ENCODE assay signal across 21 cellular contexts in genomic region chr14:72741836-72742681, GRCh38.
DNase-seq lines count a peak whose midpoint lies in the region; ATAC-seq and TF ChIP-seq lines count a peak whose summit lies in the region.
"Had no signal": no experiment of that assay in that cellular context is flagged by ENCODE, and none has a peak within 500 bp of the region (broad histone marks: within the 10 kb centered on the region; RNA-seq: fewer than 3 reads in every experiment).

No MANE protein-coding gene starts in this region.

- DNase-seq in right atrium auricular region (ENCODE audit: low spot score) (peak; percentile 47), Right ventricle myocardium inferior (ENCODE audit: missing footprints) (no peak), dermis blood vessel endothelial cell (peak; percentile 58), midbrain (lab: John Stamatoyannopoulos, UW) (peak; percentile 57), NCI-H2107 treated with DMSO at 0.1 percent for 48 hours (lab: John Stamatoyannopoulos, UW; ENCODE audit: unreplicated experiment) (no peak), UCSD-AML1 (lab: John Stamatoyannopoulos, UW; ENCODE audit: unreplicated experiment) (no peak)
- DNase-seq in activated CD4-positive, alpha-beta T cell treated with anti-CD3 and anti-CD28 coated beads for 4 hours: no peak
- DNase-seq: activated CD4-positive, CD25-positive, alpha-beta regulatory T cell treated with anti-CD3 and anti-CD28 coated beads, Interleukin-2, amount 50 U/mL, for 72 hours; activated naive CD8-positive, alpha-beta T cell treated with anti-CD3 and anti-CD28 coated beads, Interleukin-2, amount 50 U/mL, for 24 hours; activated T-cell treated with anti-CD3 and anti-CD28 coated beads, Interleukin-2, amount 50 U/mL, for 24 hours; CD8-positive, alpha-beta memory T cell; kidney glomerular epithelial cell; NCI-H146; NCI-H69; Peyer's patch; stimulated activated CD4-positive, alpha-beta T cell treated with anti-CD3 and anti-CD28 coated beads, Interleukin-15, amount 100 ng/mL, for 24 hours had no signal

- H3K27ac ChIP-seq in right atrium auricular region: peak overlapping the region in 1 of 2 donors; percentile 11
- H3K27ac ChIP-seq: coronary artery, HL-60, Peyer's patch, prostate gland had no signal

- TF ChIP-seq CTCF in right atrium auricular region (IDR thresholded peaks at IDR 0.05): no peak

- no peaks in the 10 kb centered on the region for H3K27me3 ChIP-seq in right atrium auricular region
- H3K27me3 ChIP-seq: heart left ventricle, Peyer's patch had no signal

- ATAC-seq in Right ventricle myocardium inferior (no peak), GM18502 (IDR thresholded peaks at IDR 0.05; ENCODE audit: poor library complexity, unreplicated experiment) (no peak)
- ATAC-seq: activated naive CD8-positive, alpha-beta T cell treated with anti-CD3 and anti-CD28 coated beads, Interleukin-2, amount 50 U/mL, for 24 hours had no signal

- H3K9me3 ChIP-seq in right atrium auricular region: no peaks in the 10 kb centered on the region
- H3K9me3 ChIP-seq: heart left ventricle, Peyer's patch, prostate gland had no signal

- H3K4me3 ChIP-seq in right atrium auricular region: no peak overlapping the region
- H3K4me3 ChIP-seq: coronary artery, heart left ventricle, Peyer's patch, prostate gland had no signal

- intact Hi-C loops in Right ventricle myocardium inferior (cut with DNase I): no loop called here

- peaks cover 0 to 30% of the 10 kb centered on the region in 2 donors for H3K4me1 ChIP-seq in right atrium auricular region
- H3K4me1 ChIP-seq: Peyer's patch, prostate gland had no signal

- no peaks in the 10 kb centered on the region for H3K36me3 ChIP-seq in right atrium auricular region
- H3K36me3 ChIP-seq: Peyer's patch, prostate gland had no signal

Comparison
In these comparisons a context has a peak if more than half of its experiments do, and no peak if none do; other contexts are left out.
1. DNase-seq: peak in right atrium auricular region (single experiment), dermis blood vessel endothelial cell (single experiment) and midbrain (single experiment); none in Right ventricle myocardium inferior (single experiment), NCI-H2107 treated with DMSO at 0.1 percent for 48 hours (single experiment), UCSD-AML1 (single experiment) and activated CD4-positive, alpha-beta T cell treated with anti-CD3 and anti-CD28 coated beads for 4 hours (0 of 2).